In genomic region chr1:92923664-92924063, GRCh38 we compare ENCODE assay signal across 22 cellular contexts. TPM values are rescaled to one million over a fixed set of nuclear protein-coding genes. Genes with fewer than 3 reads are reported as not detected.
DNase-seq lines count a peak whose midpoint lies in the region; ATAC-seq, FAIRE-seq and TF ChIP-seq lines count a peak whose summit lies in the region.
"Had no signal": no experiment of that assay in that cellular context is flagged by ENCODE, and none has a peak within 500 bp of the region (broad histone marks: within the 10 kb centered on the region; RNA-seq: fewer than 3 reads in every experiment).

No MANE protein-coding gene starts in this region.

- CTCF ChIA-PET in IMR-90 (lab: Yijun Ruan, JAX) (no interaction called here), K562 (lab: Yijun Ruan, JAX; ENCODE audit: low intra/inter-chr PET ratio) (no interaction called here)

- H3K79me2 ChIP-seq in K562 (ENCODE audit: control insufficient read depth, insufficient read depth, low read length): no peaks in the 10 kb centered on the region
- H3K79me2 ChIP-seq: parathyroid adenoma had no signal

- no peak overlapping the region; a peak in 1 of 4 replicates for H4K8ac ChIP-seq in IMR-90 (ENCODE audit: low read depth in 2 of 2, low read length in 2 of 2)

- in situ Hi-C loops in IMR-90 (cut with MboI; ENCODE audit: low sequenced_read_pairs) (no loop called here), K562 (cut with MboI) (no loop called here)

- no peaks in the 10 kb centered on the region for H3K27me3 ChIP-seq in IMR-90 (ENCODE audit: control insufficient read depth, insufficient read depth, low read length)
- H3K27me3 ChIP-seq in K562 (ENCODE audit: control insufficient read depth in 2 of 2, insufficient read depth in 2 of 2, low read length in 2 of 2): no peaks in the 10 kb centered on the region
- no peaks in the 10 kb centered on the region for H3K27me3 ChIP-seq in uterus

- intact Hi-C loops in IMR-90 (cut with micrococcal nuclease): no loop called here
- intact Hi-C loops in K562 (cut with micrococcal nuclease): no loop called here
- intact Hi-C loops in uterus (cut with DNase I; ENCODE audit: low total_unique reads): no loop called here

- POLR2A ChIA-PET in IMR-90 (lab: Charles Lee; ENCODE audit: unreplicated experiment): no interaction called here
- POLR2A ChIA-PET in K562 (lab: Yijun Ruan, JAX): no interaction called here

- ATAC-seq in IMR-90 (ENCODE audit: low read depth) (no peak), K562 (peak; percentile 48), omental fat pad (ENCODE audit: low FRiP score) (peak; percentile 41), SK-N-SH treated with all-trans-retinoic acid at 6 μM for 48 hours (no peak), GM21367 (IDR thresholded peaks at IDR 0.05; ENCODE audit: unreplicated experiment) (no peak)
- ATAC-seq: esophagus mucosa; naive thymus-derived CD8-positive, alpha-beta T cell had no signal

- H4K91ac ChIP-seq in IMR-90 (ENCODE audit: insufficient read depth, low read depth, low read length): no peak overlapping the region; the same call in 1 of the 2 replicates

- dilution Hi-C loops in IMR-90 (cut with HindIII; ENCODE audit: low sequenced_read_pairs, unreplicated experiment): no loop called here

- peak overlapping the region; percentile 23; the same call in 1 of the 2 replicates for H3K4me2 ChIP-seq in IMR-90 (ENCODE audit: low read depth, low read length)
- no peak overlapping the region for H3K4me2 ChIP-seq in K562 (ENCODE audit: insufficient read depth, low read length)

- TF ChIP-seq CTCF in IMR-90 (conservative IDR thresholded peaks at IDR 0.05; ENCODE audit: low read depth, low read length): no peak
- TF ChIP-seq CTCF in K562 (IDR thresholded peaks at IDR 0.05 in 2 of 3, conservative IDR thresholded peaks at IDR 0.05 in 1 of 3; ENCODE audit: insufficient read depth in 2 of 3, low read depth in 1 of 3, low read length in 3 of 3): no peak
- no peak for TF ChIP-seq CTCF in omental fat pad (IDR thresholded peaks at IDR 0.05)
- no peak for TF ChIP-seq CTCF in uterus (IDR thresholded peaks at IDR 0.05)

- H3K9me3 ChIP-seq in IMR-90 (ENCODE audit: control insufficient read depth, insufficient read depth, low read length) (no peaks in the 10 kb centered on the region), K562 (replicated peaks; ENCODE audit: control insufficient read depth, insufficient read depth, low read depth, low read length) (no peaks in the 10 kb centered on the region), uterus (no peaks in the 10 kb centered on the region)

- H2BK15ac ChIP-seq in IMR-90 (ENCODE audit: low read depth, low read length): no peak overlapping the region; the same call in 2 of the 3 replicates

- H4K5ac ChIP-seq in IMR-90 (ENCODE audit: low read depth, low read length): no peak overlapping the region

- H2BK120ac ChIP-seq in IMR-90 (ENCODE audit: low read depth, low read length): no peak overlapping the region

- H3K18ac ChIP-seq in IMR-90 (ENCODE audit: low read depth, low read length): no peak overlapping the region

- H3K9me1 ChIP-seq in IMR-90 (ENCODE audit: insufficient read depth, low read length): no peaks in the 10 kb centered on the region; the same call in 1 of the 2 replicates
- no peaks in the 10 kb centered on the region for H3K9me1 ChIP-seq in K562 (ENCODE audit: control insufficient read depth, insufficient read depth, low read length)

- no peak overlapping the region for H2BK5ac ChIP-seq in IMR-90 (ENCODE audit: low read depth, low read length, poor library complexity, severe bottlenecking)

- DNase-seq in AG08395 (ENCODE audit: low spot score): peak; percentile 12
- DNase-seq in IMR-90: no peak
- DNase-seq in K562 (ENCODE audit: extremely low read depth in 1 of 4, low spot score in 3 of 4): no peak
- DNase-seq in omental fat pad (ENCODE audit: low spot score): no peak
- no peak for DNase-seq in uterus
- no peak for DNase-seq in germinal center (ENCODE audit: low spot score)
- DNase-seq: activated CD4-positive, alpha-beta T cell treated with anti-CD3 and anti-CD28 coated beads, Interleukin-2, amount 50 U/mL, for 48 hours; activated naive CD4-positive, alpha-beta T cell; activated T-cell treated with anti-CD3 and anti-CD28 coated beads for 4 hours; anterior cingulate cortex; COR-L47; effector CD8-positive, alpha-beta T cell; HFFc6; naive thymus-derived CD8-positive, alpha-beta T cell; NCI-H1694; NCI-H446; stimulated activated CD4-positive, alpha-beta T cell treated with anti-CD3 and anti-CD28 coated beads, Interleukin-2, amount 100 ng/mL, for 24 hours had no signal

- peaks cover 0 to 2% of the 10 kb centered on the region in 2 experiments; a peak in 1 of 4 replicates for H3K79me1 ChIP-seq in IMR-90 (ENCODE audit: low read depth in 1 of 2, low read length in 2 of 2)

- TF ChIP-seq EP300 in K562 (IDR thresholded peaks at IDR 0.05; ENCODE audit: low read length): no peak

- BruUV-seq in IMR-90 (replicated peaks; lab: Mats Ljungman, UMichigan) (no TSS peak), K562 (replicated peaks; lab: Mats Ljungman, UMichigan) (no TSS peak)

- H4K20me1 ChIP-seq in IMR-90 (ENCODE audit: insufficient read depth, low read length) (no peaks in the 10 kb centered on the region), K562 (replicated peaks; ENCODE audit: control insufficient read depth, insufficient read depth, low read length) (no peaks in the 10 kb centered on the region)

- no peaks in the 10 kb centered on the region for H3K36me3 ChIP-seq in IMR-90 (ENCODE audit: control insufficient read depth, insufficient read depth, low read length)
- no peaks in the 10 kb centered on the region for H3K36me3 ChIP-seq in K562 (ENCODE audit: control insufficient read depth, insufficient read depth, low read length)
- no peaks in the 10 kb centered on the region for H3K36me3 ChIP-seq in uterus

- peak overlapping the region; percentile 66; the same call in 1 of the 2 replicates for H2BK20ac ChIP-seq in IMR-90 (ENCODE audit: low read depth, low read length)

- H3K4me3 ChIP-seq in IMR-90 (ENCODE audit: insufficient read depth, low read depth, low read length) (no peak overlapping the region), K562 (no peak overlapping the region), uterus (no peak overlapping the region)

- no peak overlapping the region for H3K14ac ChIP-seq in IMR-90 (replicated peaks; ENCODE audit: low read depth, low read length)

- TF ChIP-seq POLR2A in IMR-90 (IDR thresholded peaks at IDR 0.05; ENCODE audit: low read depth, low read length) (no peak), K562 (conservative IDR thresholded peaks at IDR 0.05) (no peak), uterus (IDR thresholded peaks at IDR 0.05) (no peak)

- no peak overlapping the region; the same call in 1 of the 2 replicates for H3K23ac ChIP-seq in IMR-90 (ENCODE audit: low read depth, low read length)

- H3K56ac ChIP-seq in IMR-90 (ENCODE audit: extremely low read depth, insufficient read depth, low read length): no peak overlapping the region

- no peak overlapping the region for H2AK9ac ChIP-seq in IMR-90 (replicated peaks; ENCODE audit: low read depth, low read length, poor library complexity)

- no CpG with 5 or more reads among the region's 4 CpGs for WGBS in IMR-90 (ENCODE audit: extremely low coverage in 2 of 2, insufficient read length in 1 of 2), 2 experiments
- WGBS in K562 (ENCODE audit: insufficient coverage, low coverage, missing lambda C conversion rate): 22% methylated on average over 4 of the region's 4 CpGs

- H3K27ac ChIP-seq in IMR-90 (ENCODE audit: insufficient read depth, low read length) (no peak overlapping the region), K562 (ENCODE audit: extremely low read depth, low read depth, low read length) (no peak overlapping the region), uterus (no peak overlapping the region)
- H3K27ac ChIP-seq: parathyroid adenoma had no signal

- no peak overlapping the region for H3K4ac ChIP-seq in IMR-90 (ENCODE audit: low read depth, low read length)

- TF ChIP-seq RAD21 in IMR-90 (IDR thresholded peaks at IDR 0.05; ENCODE audit: low read length): no peak
- TF ChIP-seq RAD21 in K562 (CRISPR knock-in tag; conservative IDR thresholded peaks at IDR 0.05 in 1 of 2, IDR thresholded peaks at IDR 0.05 in 1 of 2): no peak

- H2AFZ ChIP-seq in IMR-90 (replicated peaks; ENCODE audit: low read length, poor library complexity) (no peak overlapping the region), K562 (ENCODE audit: low read depth, low read length) (0 out of 2 replicates have a peak overlapping the region, but pooled peaks have one; percentile 5)
- H2AFZ ChIP-seq: parathyroid adenoma had no signal

- H3K9ac ChIP-seq in IMR-90 (ENCODE audit: low read depth, low read length) (no peak overlapping the region), K562 (ENCODE audit: insufficient read depth in 1 of 2, low read depth in 2 of 2, low read length in 2 of 2) (no peak overlapping the region)
- H3K9ac ChIP-seq: parathyroid adenoma had no signal

- H3K4me1 ChIP-seq in IMR-90 (ENCODE audit: control insufficient read depth, insufficient read depth, low read length) (peaks cover 3% of the 10 kb centered on the region; the same call in 1 of the 2 replicates), K562 (replicated peaks in 1 of 2; ENCODE audit: control insufficient read depth in 2 of 2, insufficient read depth in 2 of 2, low read length in 2 of 2) (peaks cover 3 to 15% of the 10 kb centered on the region in 2 experiments; a peak in 3 of 5 replicates), uterus (no peaks in the 10 kb centered on the region)
- H3K4me1 ChIP-seq: parathyroid adenoma had no signal

- no peak overlapping the region for H2AK5ac ChIP-seq in IMR-90 (ENCODE audit: low read depth, low read length)

- FAIRE-seq in K562 (lab: Jason Lieb, UNC): no peak
- FAIRE-seq: islet of Langerhans had no signal

RNA-seq across cellular contexts. Expression of gene DIPK1A, which starts 37.6 kb away (rescaled TPM):
- 4.7 and 7.5 TPM in 2 replicates for total RNA-seq in IMR-90 (2012; rRNA removed)
- 4.5 and 5.7 TPM in 2 replicates for polyA plus RNA-seq in IMR-90 (2012; rRNA removed)
- polyA plus RNA-seq in IMR-90 (2012; cell fraction: cytosol; rRNA removed): 1.0 and 1.4 TPM in 2 replicates
- 0.16 and 2.9 TPM in 2 replicates for polyA plus RNA-seq in IMR-90 (2012; cell fraction: nucleus; rRNA removed; ENCODE audit: low replicate concordance)
- 2.0 and 4.2 TPM in 2 replicates for total RNA-seq in K562 (2011; cell fraction: chromatin; rRNA removed; ENCODE audit: low replicate concordance)
- total RNA-seq in K562 (2011; cell fraction: nucleolus; rRNA removed): 1.5 and 1.7 TPM in 2 replicates
- 3.3 and 4.8 TPM in 2 replicates for total RNA-seq in K562 (2011; cell fraction: nucleoplasm; rRNA removed)
- total RNA-seq in K562 (2014; rRNA removed): 0.54 and 0.69 TPM in 2 replicates
- total RNA-seq in K562 (2014; rRNA removed; fragmentation: Illumina TruSeq; extraction: Trizol): 1.3 and 1.9 TPM in 2 replicates
- 1.1 and 1.2 TPM in 2 replicates for total RNA-seq in K562 (2015; rRNA removed; fragmentation: Illumina TruSeq; extraction: Trizol)
- total RNA-seq in K562 (2021): 1.3 TPM in 2 replicates
- 1.4 and 2.0 TPM in 2 replicates for polyA plus RNA-seq in K562 (2011; rRNA removed)
- 0.19 and 0.84 TPM in 2 replicates for polyA plus RNA-seq in K562 (2011; cell fraction: cytosol; rRNA removed)
- polyA plus RNA-seq in K562 (2011; cell fraction: nucleus; rRNA removed): 0.51 TPM in 2 replicates
- polyA plus RNA-seq in K562 (2012): 2.6 and 3.5 TPM in 2 replicates
- 1.5 TPM in 2 replicates for polyA plus RNA-seq in K562 (2014; fragmentation: Illumina TruSeq; extraction: Trizol)
- polyA plus RNA-seq in K562 (2014; fragmentation: Nextera tagmentation; extraction: Ambion mirVana): 1 to 10 TPM; 2.4 to 2.5 TPM
- polyA plus RNA-seq in K562 (2014; rRNA removed): 0.65 and 0.91 TPM in 2 replicates
- 2.1 and 2.7 TPM in 2 replicates for polyA minus RNA-seq in K562 (2011; rRNA and poly(A)+ RNA removed)
- 0.73 and 0.76 TPM in 2 replicates for polyA minus RNA-seq in K562 (2011; cell fraction: cytosol; rRNA and poly(A)+ RNA removed)
- polyA minus RNA-seq in K562 (2011; cell fraction: nucleus; rRNA and poly(A)+ RNA removed): 0.56 and 0.67 TPM in 2 replicates
- total RNA-seq in omental fat pad: 10 to 100 TPM in 3 of 4 donors, 1 to 10 TPM in 1; 9.1 to 27.2 (median 18.3) TPM
- total RNA-seq in uterus: 10 to 100 TPM; 15.5 to 28.4 (median 20.8) TPM

Comparison
In these comparisons a context has a peak if more than half of its experiments do, and no peak if none do; other contexts are left out.
1. ATAC-seq: peak in K562 (single experiment) and omental fat pad (single experiment); none in IMR-90 (single experiment), SK-N-SH treated with all-trans-retinoic acid at 6 μM for 48 hours (single experiment) and GM21367 (single experiment).